Comparison of ENCODE assay signal across 15 cellular contexts in genomic region chr14:105156414-105157375, GRCh38. TPM values are rescaled to one million over a fixed set of nuclear protein-coding genes. Genes with fewer than 3 reads are reported as not detected.
DNase-seq lines count a peak whose midpoint lies in the region; ATAC-seq and TF ChIP-seq lines count a peak whose summit lies in the region.
"Had no signal": no experiment of that assay in that cellular context is flagged by ENCODE, and none has a peak within 500 bp of the region (broad histone marks: within the 10 kb centered on the region; RNA-seq: fewer than 3 reads in every experiment).

No MANE protein-coding gene starts in this region.

- H3K4me1 ChIP-seq in right atrium auricular region (peaks cover 0 to 37% of the 10 kb centered on the region in 2 donors), HEK293 (ENCODE audit: control insufficient read depth, insufficient read depth, low read length) (no peaks in the 10 kb centered on the region), endodermal cell (ENCODE audit: control insufficient read depth, insufficient read depth, low read length) (no peaks in the 10 kb centered on the region), neuronal stem cell (ENCODE audit: control insufficient read depth in 2 of 2, insufficient read depth in 1 of 2, low read depth in 1 of 2, low read length in 2 of 2) (no peaks in the 10 kb centered on the region), Caco-2 (no peaks in the 10 kb centered on the region), colonic mucosa (no peaks in the 10 kb centered on the region)
- H3K4me1 ChIP-seq: A549 had no signal

- no peak for ATAC-seq in Right ventricle myocardium inferior
- ATAC-seq in GM21367 (IDR thresholded peaks at IDR 0.05; ENCODE audit: unreplicated experiment) = no peak
- ATAC-seq: A549; CD8-positive, alpha-beta T cell had no signal

- no peak overlapping the region for H3K4me3 ChIP-seq in right atrium auricular region
- no peak overlapping the region for H3K4me3 ChIP-seq in HEK293 (ENCODE audit: low read depth, low read length)
- no peak overlapping the region for H3K4me3 ChIP-seq in endodermal cell (ENCODE audit: low read length)
- no peak overlapping the region for H3K4me3 ChIP-seq in neuronal stem cell (ENCODE audit: low read length in 2 of 2)
- no peak overlapping the region for H3K4me3 ChIP-seq in Caco-2 (ENCODE audit: low read depth, low read length)
- no peak overlapping the region for H3K4me3 ChIP-seq in colonic mucosa
- H3K4me3 ChIP-seq: A549; BLaER1 treated with 17β-estradiol and CSF1 and Interleukin-3, amounts not matched to agents 10 nM and 100 nM; GM23338 had no signal

- no peak overlapping the region for H4K8ac ChIP-seq in neuronal stem cell (ENCODE audit: low read depth, low read length)

- no peak overlapping the region for H3K4me2 ChIP-seq in neuronal stem cell (ENCODE audit: insufficient read depth, low read length, poor library complexity, severe bottlenecking)
- H3K4me2 ChIP-seq: A549, GM23338 had no signal

- TF ChIP-seq CTCF in right atrium auricular region (IDR thresholded peaks at IDR 0.05) (no peak), HEK293 (tag by site-specific recombination; IDR thresholded peaks at IDR 0.05) (no peak), endodermal cell (conservative IDR thresholded peaks at IDR 0.05) (no peak), Caco-2 (IDR thresholded peaks at IDR 0.05; ENCODE audit: insufficient read depth in 1 of 2, low read depth in 1 of 2, low read length in 1 of 2, severe bottlenecking in 1 of 2, unreplicated experiment in 1 of 2) (no peak), colonic mucosa (IDR thresholded peaks at IDR 0.05) (no peak)

- H3K9me3 Mint-ChIP-seq in endodermal cell = no peaks in the 10 kb centered on the region
- no peaks in the 10 kb centered on the region for H3K9me3 Mint-ChIP-seq in Caco-2 (ENCODE audit: unreplicated experiment)
- H3K9me3 Mint-ChIP-seq: CD8-positive, alpha-beta T cell; GM23338 had no signal

- peak overlapping the region; percentile 53 for H2BK5ac ChIP-seq in neuronal stem cell (ENCODE audit: low read length)

- H3K36me3 ChIP-seq in right atrium auricular region (peaks cover 9% of the 10 kb centered on the region), HEK293 (ENCODE audit: control insufficient read depth in 2 of 2, insufficient read depth in 1 of 2, low read length in 2 of 2) (peaks cover 0 to 47% of the 10 kb centered on the region in 2 experiments; a peak in 1 of 3 replicates), endodermal cell (ENCODE audit: control insufficient read depth, insufficient read depth, low read length) (no peaks in the 10 kb centered on the region), neuronal stem cell (replicated peaks in 1 of 2; ENCODE audit: control insufficient read depth in 2 of 2, insufficient read depth in 2 of 2, low read length in 2 of 2) (no peaks in the 10 kb centered on the region), Caco-2 (ENCODE audit: control insufficient read depth, insufficient read depth, low read length) (no peaks in the 10 kb centered on the region), colonic mucosa (no peaks in the 10 kb centered on the region)

- peak overlapping the region; percentile 56 for H3K14ac ChIP-seq in neuronal stem cell (ENCODE audit: low read length)

- no peak overlapping the region for H2AFZ ChIP-seq in neuronal stem cell (ENCODE audit: low read length)
- H2AFZ ChIP-seq: GM23338 had no signal

- H3K4me1 Mint-ChIP-seq in endodermal cell (no peaks in the 10 kb centered on the region), Caco-2 (ENCODE audit: low read depth, unreplicated experiment) (no peaks in the 10 kb centered on the region)

- CTCF ChIA-PET in HEK293 (lab: Yijun Ruan, JAX) = no interaction called here
- CTCF ChIA-PET in Caco-2 (lab: Charles Lee) = no interaction called here

- no peaks in the 10 kb centered on the region for H3K27me3 ChIP-seq in right atrium auricular region
- no peaks in the 10 kb centered on the region for H3K27me3 ChIP-seq in endodermal cell (ENCODE audit: control insufficient read depth, insufficient read depth, low read length, poor library complexity, severe bottlenecking)
- peaks cover 0 to 15% (median 0%) of the 10 kb centered on the region in 3 experiments for H3K27me3 ChIP-seq in neuronal stem cell (ENCODE audit: control insufficient read depth in 3 of 3, insufficient read depth in 3 of 3, low read depth in 1 of 3, low read length in 3 of 3)
- no peaks in the 10 kb centered on the region for H3K27me3 ChIP-seq in Caco-2 (replicated peaks; ENCODE audit: control insufficient read depth, insufficient read depth, low read length)
- no peaks in the 10 kb centered on the region for H3K27me3 ChIP-seq in colonic mucosa

- peak; percentile 26 for DNase-seq in Right ventricle myocardium inferior (ENCODE audit: missing footprints)
- no peak for DNase-seq in right atrium auricular region (ENCODE audit: low spot score)
- no peak for DNase-seq in endodermal cell
- no peak for DNase-seq in neuronal stem cell (ENCODE audit: low spot score)
- DNase-seq in Caco-2 = no peak
- DNase-seq in colonic mucosa = no peak
- DNase-seq: AML-193 had no signal

- WGBS in endodermal cell (ENCODE audit: insufficient coverage in 1 of 2, insufficient read length in 1 of 2), 2 experiments = 85 to 88% methylated on average over 21 to 31 of the region's 31 CpGs
- no CpG with 5 or more reads among the region's 31 CpGs for WGBS in neuronal stem cell (ENCODE audit: extremely low coverage in 2 of 2, insufficient read length in 2 of 2, insufficient replicate concordance in 1 of 2), 2 donors

- H3K27ac Mint-ChIP-seq in endodermal cell (peak overlapping the region; percentile 7), Caco-2 (ENCODE audit: unreplicated experiment) (no peak overlapping the region)
- H3K27ac Mint-ChIP-seq: CD8-positive, alpha-beta T cell; GM23338 had no signal

- peak overlapping the region; percentile 63 for H2AK5ac ChIP-seq in neuronal stem cell (ENCODE audit: low read depth, low read length)

- POLR2A ChIA-PET in HEK293 (lab: Yijun Ruan, JAX) = no interaction called here
- POLR2A ChIA-PET in Caco-2 (lab: Charles Lee) = no interaction called here

- no peak overlapping the region for H2BK120ac ChIP-seq in neuronal stem cell (ENCODE audit: low read depth, low read length)

- peak overlapping the region; percentile 39 for H2BK15ac ChIP-seq in neuronal stem cell (ENCODE audit: low read length)

- intact Hi-C loops in Right ventricle myocardium inferior (cut with DNase I) = no loop called here
- intact Hi-C loops in Caco-2 (cut with micrococcal nuclease; ENCODE audit: unreplicated experiment) = no loop called here
- intact Hi-C loops in colonic mucosa (cut with DNase I) = no loop called here

- no peaks in the 10 kb centered on the region for H3K36me3 Mint-ChIP-seq in endodermal cell (ENCODE audit: low read depth)
- no peaks in the 10 kb centered on the region for H3K36me3 Mint-ChIP-seq in Caco-2 (ENCODE audit: insufficient read depth, unreplicated experiment)
- H3K36me3 Mint-ChIP-seq: CD8-positive, alpha-beta T cell had no signal

- H3K4me3 Mint-ChIP-seq in endodermal cell = no peak overlapping the region
- H3K4me3 Mint-ChIP-seq in Caco-2 (ENCODE audit: unreplicated experiment) = no peak overlapping the region
- H3K4me3 Mint-ChIP-seq: CD8-positive, alpha-beta T cell; GM23338 had no signal

- peak overlapping the region; percentile 83 for H3K18ac ChIP-seq in neuronal stem cell (ENCODE audit: low read length)

- H3K9me3 ChIP-seq in right atrium auricular region = no peaks in the 10 kb centered on the region
- no peaks in the 10 kb centered on the region for H3K9me3 ChIP-seq in HEK293 (ENCODE audit: control insufficient read depth, insufficient read depth, low read depth, low read length)
- no peaks in the 10 kb centered on the region for H3K9me3 ChIP-seq in endodermal cell (ENCODE audit: control insufficient read depth, low read length)
- H3K9me3 ChIP-seq in neuronal stem cell (replicated peaks in 1 of 2; ENCODE audit: control insufficient read depth in 2 of 2, insufficient read depth in 1 of 2, low read depth in 1 of 2, low read length in 2 of 2) = peaks cover 0 to 1% of the 10 kb centered on the region in 2 donors
- H3K9me3 ChIP-seq in Caco-2 = no peaks in the 10 kb centered on the region
- no peaks in the 10 kb centered on the region for H3K9me3 ChIP-seq in colonic mucosa
- H3K9me3 ChIP-seq: A549; BLaER1 treated with 17β-estradiol and CSF1 and Interleukin-3, amounts not matched to agents 10 nM and 100 nM had no signal

- no peak overlapping the region for H3K23ac ChIP-seq in neuronal stem cell (ENCODE audit: low read depth, low read length, poor library complexity)

- BruUV-seq in Caco-2 (replicated peaks; lab: Mats Ljungman, UMichigan) = no TSS peak

- peak overlapping the region; percentile 73 for H2BK12ac ChIP-seq in neuronal stem cell (ENCODE audit: low read length)

- no peak overlapping the region for H4K91ac ChIP-seq in neuronal stem cell (ENCODE audit: low read depth, low read length, poor library complexity)

- no peak overlapping the region for H3K9ac ChIP-seq in endodermal cell (ENCODE audit: extremely low read depth, low read length, poor library complexity, severe bottlenecking)
- H3K9ac ChIP-seq in neuronal stem cell (ENCODE audit: low read depth, low read length, poor library complexity) = no peak overlapping the region
- H3K9ac ChIP-seq in colonic mucosa (ENCODE audit: low read depth in 2 of 2, low read length in 2 of 2) = no peak overlapping the region

- H3K27me3 Mint-ChIP-seq in endodermal cell (ENCODE audit: insufficient read depth) (no peaks in the 10 kb centered on the region), Caco-2 (ENCODE audit: insufficient read depth, unreplicated experiment) (no peaks in the 10 kb centered on the region)

- no peak overlapping the region for H3K4ac ChIP-seq in neuronal stem cell (ENCODE audit: low read length)

- H3K27ac ChIP-seq in right atrium auricular region = no peak overlapping the region
- no peak overlapping the region for H3K27ac ChIP-seq in HEK293 (ENCODE audit: extremely low read depth, low read depth, low read length)
- H3K27ac ChIP-seq in endodermal cell (ENCODE audit: low read depth, low read length) = no peak overlapping the region
- H3K27ac ChIP-seq in neuronal stem cell (replicated peaks; ENCODE audit: low read length) = no peak overlapping the region
- no peak overlapping the region for H3K27ac ChIP-seq in colonic mucosa
- H3K27ac ChIP-seq: 22Rv1; A549; BLaER1 treated with 17β-estradiol and CSF1 and Interleukin-3, amounts not matched to agents 10 nM and 100 nM; HL-60 had no signal

- no peaks in the 10 kb centered on the region for H3K79me1 ChIP-seq in neuronal stem cell (ENCODE audit: low read depth, low read length)

RNA-seq across cellular contexts. Expression of gene JAG2, which starts 11.9 kb away (rescaled TPM):
- total RNA-seq in Right ventricle myocardium inferior = 34.6 TPM
- total RNA-seq in right atrium auricular region = 10 to 100 TPM; 14.5 to 17.3 TPM
- 1 to 10 TPM; 6.4 TPM for total RNA-seq in endodermal cell
- polyA plus RNA-seq in endodermal cell (2013, experiment 1 of 2) = 9.1 TPM
- polyA plus RNA-seq in endodermal cell (2013, experiment 2 of 2) = 5.2 TPM
- polyA plus RNA-seq in neuronal stem cell (2013, experiment 1 of 2) = 5.2 TPM
- polyA plus RNA-seq in neuronal stem cell (2013, experiment 2 of 2) = 4.9 TPM
- 34.5 and 43.0 TPM in 2 replicates for total RNA-seq in Caco-2 (2022)
- 10 to 100 TPM in 1 of 2 donors, 1 to 10 TPM in 1; 8.2 to 11.0 TPM for total RNA-seq in colonic mucosa

RNA-seq across cellular contexts. Expression of gene NUDT14, which starts 24.4 kb away (rescaled TPM):
- total RNA-seq in Right ventricle myocardium inferior (33.9 TPM), right atrium auricular region (10 to 100 TPM; 17.1 to 18.9 TPM), endodermal cell (10 to 100 TPM; 43.4 to 59.5 TPM), Caco-2 (2022) (52.7 and 63.4 TPM in 2 replicates), colonic mucosa (10 to 100 TPM; 40.8 to 46.0 TPM)
- polyA plus RNA-seq in endodermal cell (2013, experiment 1 of 2) = 20.9 TPM
- polyA plus RNA-seq in endodermal cell (2013, experiment 2 of 2) = 20.4 TPM
- polyA plus RNA-seq in neuronal stem cell (2013, experiment 1 of 2) = 21.6 TPM
- polyA plus RNA-seq in neuronal stem cell (2013, experiment 2 of 2) = 21.9 TPM
